In genomic region chr4:21947768-21948346, GRCh38 we compare ENCODE assay signal across 10 cellular contexts. TPM values are rescaled to one million over a fixed set of nuclear protein-coding genes. Genes with fewer than 3 reads are reported as not detected.
DNase-seq lines count a peak whose midpoint lies in the region; ATAC-seq lines count a peak whose summit lies in the region.
"Had no signal": no experiment of that assay in that cellular context is flagged by ENCODE, and none has a peak within 500 bp of the region (broad histone marks: within the 10 kb centered on the region; RNA-seq: fewer than 3 reads in every experiment).

No MANE protein-coding gene starts in this region.

- H3K4me1 ChIP-seq in iPS DF 6.9 (ENCODE audit: control insufficient read depth, insufficient read depth, low read length): peaks cover 2% of the 10 kb centered on the region; the same call in 1 of the 2 replicates
- H3K4me1 ChIP-seq in rectal smooth muscle tissue (ENCODE audit: control insufficient read depth, insufficient read depth, low read length): no peaks in the 10 kb centered on the region
- H3K4me1 ChIP-seq in CD8-positive, alpha-beta memory T cell (ENCODE audit: insufficient read depth, low read length): no peaks in the 10 kb centered on the region

- H3K4me3 ChIP-seq in iPS DF 6.9 (ENCODE audit: low read length) (peak overlapping the region; percentile 88; the same call in 1 of the 2 replicates), rectal smooth muscle tissue (ENCODE audit: low read length) (peak overlapping the region; percentile 70)
- H3K4me3 ChIP-seq in CD8-positive, alpha-beta memory T cell (ENCODE audit: low read length): no peak overlapping the region

- H3K27ac Mint-ChIP-seq in CD8-positive, alpha-beta memory T cell: no peak overlapping the region

- H3K9ac ChIP-seq in rectal smooth muscle tissue (ENCODE audit: low read length): no peak overlapping the region

- H3K36me3 Mint-ChIP-seq in CD8-positive, alpha-beta memory T cell: no peaks in the 10 kb centered on the region

- H3K27me3 ChIP-seq in iPS DF 6.9 (ENCODE audit: control insufficient read depth, insufficient read depth, low read length): peaks cover 20% of the 10 kb centered on the region
- H3K27me3 ChIP-seq in rectal smooth muscle tissue (ENCODE audit: control insufficient read depth, insufficient read depth, low read length): peaks cover 3% of the 10 kb centered on the region
- no peaks in the 10 kb centered on the region for H3K27me3 ChIP-seq in CD8-positive, alpha-beta memory T cell (ENCODE audit: insufficient read depth, low read length, poor library complexity, severe bottlenecking)

- H3K9me3 Mint-ChIP-seq in CD8-positive, alpha-beta memory T cell: peaks cover 5 to 16% (median 16%) of the 10 kb centered on the region in 5 donors

- ATAC-seq in HG03354 (IDR thresholded peaks at IDR 0.05; ENCODE audit: poor library complexity, severe bottlenecking, unreplicated experiment): peak; percentile 6

- DNase-seq in iPS DF 6.9 (ENCODE audit: low read depth, low spot score) (no peak), AG08396 (ENCODE audit: low spot score) (no peak), occipital lobe (lab: John Stamatoyannopoulos, UW) (no peak)
- no peak for DNase-seq in stimulated activated CD8-positive, alpha-beta memory T cell treated with anti-CD3 and anti-CD28 coated beads, Interleukin-4, amount 100 ng/mL, for 48 hours
- DNase-seq in CD8-positive, alpha-beta memory T cell: no peak
- DNase-seq: Karpas-422, NCI-H2171 treated with DMSO at 0.1 percent for 48 hours had no signal

- peak overlapping the region; percentile 70 for H3K27ac ChIP-seq in angular gyrus (ENCODE audit: low read depth, low read length)
- no peak overlapping the region for H3K27ac ChIP-seq in iPS DF 6.9 (ENCODE audit: low read length)
- H3K27ac ChIP-seq in rectal smooth muscle tissue (ENCODE audit: low read depth, low read length): no peak overlapping the region
- H3K27ac ChIP-seq in CD8-positive, alpha-beta memory T cell (ENCODE audit: low read depth, low read length): no peak overlapping the region

- no peak overlapping the region for H3K4me3 Mint-ChIP-seq in CD8-positive, alpha-beta memory T cell

- POLR2A ChIA-PET in CD8-positive, alpha-beta memory T cell (lab: Charles Lee): no interaction called here

- no peaks in the 10 kb centered on the region for H3K9me3 ChIP-seq in iPS DF 6.9 (ENCODE audit: control insufficient read depth, insufficient read depth, low read length)
- no peaks in the 10 kb centered on the region for H3K9me3 ChIP-seq in CD8-positive, alpha-beta memory T cell (ENCODE audit: low read length)

- 100% methylated on average over 2 of the region's 19 CpGs for WGBS in iPS DF 6.9 (ENCODE audit: insufficient coverage, insufficient read length)

- no peaks in the 10 kb centered on the region for H3K4me1 Mint-ChIP-seq in CD8-positive, alpha-beta memory T cell

- H3K36me3 ChIP-seq in iPS DF 6.9 (ENCODE audit: control insufficient read depth, insufficient read depth, low read length) (no peaks in the 10 kb centered on the region), rectal smooth muscle tissue (ENCODE audit: control insufficient read depth, insufficient read depth, low read length) (no peaks in the 10 kb centered on the region)
- no peaks in the 10 kb centered on the region for H3K36me3 ChIP-seq in CD8-positive, alpha-beta memory T cell (ENCODE audit: insufficient read depth, low read length)

- CTCF ChIA-PET in CD8-positive, alpha-beta memory T cell (lab: Charles Lee): no interaction called here

- H3K27me3 Mint-ChIP-seq in CD8-positive, alpha-beta memory T cell: peaks cover 8 to 11% of the 10 kb centered on the region in 2 donors

RNA-seq across cellular contexts. Expression of gene KCNIP4, which starts 0.7 kb away (rescaled TPM):
- total RNA-seq in occipital lobe: 19.8 TPM
- not detected for total RNA-seq in CD8-positive, alpha-beta memory T cell
- polyA plus RNA-seq in CD8-positive, alpha-beta memory T cell: 0.12 TPM

Comparison
In these comparisons a context has a peak if more than half of its experiments do, and no peak if none do; other contexts are left out.
1. RNA of gene KCNIP4, which starts 0.7 kb away (total RNA-seq): 19.8 TPM in occipital lobe (single experiment); not detected in CD8-positive, alpha-beta memory T cell; every median in the first group is over 10 times any median in the second.